Comparison of ENCODE assay signal across 18 cellular contexts in genomic region chr5:91058575-91058974, GRCh38.
DNase-seq lines count a peak whose midpoint lies in the region; FAIRE-seq and TF ChIP-seq lines count a peak whose summit lies in the region.
"Had no signal": no experiment of that assay in that cellular context is flagged by ENCODE, and none has a peak within 500 bp of the region (broad histone marks: within the 10 kb centered on the region; RNA-seq: fewer than 3 reads in every experiment).

No MANE protein-coding gene starts in this region.

- intact Hi-C loops in PC-9 (cut with micrococcal nuclease; ENCODE audit: unreplicated experiment) (no loop called here), OCI-LY7 (cut with micrococcal nuclease; ENCODE audit: unreplicated experiment) (no loop called here)

- no peak for TF ChIP-seq CTCF in PC-9 (conservative IDR thresholded peaks at IDR 0.05)
- TF ChIP-seq CTCF in OCI-LY7 (conservative IDR thresholded peaks at IDR 0.05; ENCODE audit: low read length): no peak

- peak overlapping the region; percentile 67 for H3K4me2 ChIP-seq in PC-9
- H3K4me2 ChIP-seq in OCI-LY7 (ENCODE audit: low read length): no peak overlapping the region

- peaks cover 22% of the 10 kb centered on the region for H3F3A ChIP-seq in PC-9 (ENCODE audit: insufficient read depth, low read depth)

- H2AFZ ChIP-seq in PC-9 (peak overlapping the region; percentile 37; the same call in 1 of the 2 replicates), OCI-LY7 (ENCODE audit: low read length) (no peak overlapping the region)

- H3K4me1 ChIP-seq in PC-9 (replicated peaks; ENCODE audit: insufficient read depth) (peaks cover 43% of the 10 kb centered on the region), small intestine (ENCODE audit: control insufficient read depth in 2 of 2, insufficient read depth in 1 of 2, low read depth in 1 of 2, low read length in 1 of 2) (no peaks in the 10 kb centered on the region), OCI-LY7 (ENCODE audit: insufficient read depth, low read length, poor library complexity, severe bottlenecking) (no peaks in the 10 kb centered on the region)

- WGBS in small intestine, 3 donors: 16 to 52% (median 42%) methylated on average over 4 of the region's 4 CpGs

- CTCF ChIA-PET in PC-9 (lab: Charles Lee): interaction anchor here (1.4 kb wide), 1 partner anchor 326 kb away, joined by 3 read pairs; no protein-coding TSS in a partner anchor
- CTCF ChIA-PET in OCI-LY7 (lab: Charles Lee; ENCODE audit: unreplicated experiment): no interaction called here

- BruUV-seq in PC-9 (replicated peaks; lab: Mats Ljungman, UMichigan) (no TSS peak), OCI-LY7 (replicated peaks; lab: Mats Ljungman, UMichigan) (no TSS peak)

- H3K36me3 ChIP-seq in PC-9 (ENCODE audit: low read depth) (no peaks in the 10 kb centered on the region), small intestine (ENCODE audit: control insufficient read depth in 2 of 2, insufficient read depth in 2 of 2, low read length in 2 of 2) (no peaks in the 10 kb centered on the region), OCI-LY7 (ENCODE audit: insufficient read depth, low read length) (no peaks in the 10 kb centered on the region)
- H3K36me3 ChIP-seq: heart left ventricle, suprapubic skin had no signal

- no peaks in the 10 kb centered on the region for H3K27me3 ChIP-seq in PC-9 (ENCODE audit: insufficient read depth, low read depth)
- no peaks in the 10 kb centered on the region for H3K27me3 ChIP-seq in small intestine (ENCODE audit: control insufficient read depth in 2 of 2, insufficient read depth in 2 of 2, low read length in 2 of 2)
- H3K27me3 ChIP-seq: heart left ventricle, suprapubic skin had no signal

- DNase-seq in SIG-M5 treated with dmso at 0.1 percent for 504 hours (lab: John Stamatoyannopoulos, UW; ENCODE audit: unreplicated experiment) (peak; percentile 4), SIG-M5 (lab: John Stamatoyannopoulos, UW) (no peak), PC-9 (peak; percentile 50 to 99), iris pigment epithelial cell (ENCODE audit: low read depth) (peak; percentile 56), small intestine (peak; percentile 53), OCI-LY7 (ENCODE audit: low spot score) (no peak), epidermal melanocyte (ENCODE audit: insufficient read length, low spot score) (no peak), putamen (ENCODE audit: low spot score) (no peak)
- DNase-seq: ACHN; CD4-positive, alpha-beta memory T cell; heart left ventricle; HFFc6; Karpas-422; naive B cell; NCI-H1694 treated with DMSO at 0.1 percent for 48 hours; NCI-H526; T-helper 2 cell had no signal

- H3K9me2 ChIP-seq in PC-9 (ENCODE audit: insufficient read depth) (no peaks in the 10 kb centered on the region; the same call in 1 of the 2 replicates), OCI-LY7 (ENCODE audit: insufficient read depth, low read length) (no peaks in the 10 kb centered on the region)

- H3K27ac ChIP-seq in PC-9 (peak overlapping the region; percentile 89), small intestine (ENCODE audit: low read depth in 1 of 2, low read length in 1 of 2) (no peak overlapping the region), OCI-LY7 (ENCODE audit: low read depth, low read length, poor library complexity, severe bottlenecking) (no peak overlapping the region)
- H3K27ac ChIP-seq: heart left ventricle, suprapubic skin had no signal

- H3K79me2 ChIP-seq in PC-9 (ENCODE audit: low read depth) (no peaks in the 10 kb centered on the region), OCI-LY7 (ENCODE audit: insufficient read depth, low read depth, low read length) (no peaks in the 10 kb centered on the region)

- H3K4me3 ChIP-seq in PC-9: peak overlapping the region; percentile 34; the same call in 1 of the 2 replicates
- H3K4me3 ChIP-seq in small intestine (ENCODE audit: low read depth in 1 of 2, low read length in 2 of 2): no peak overlapping the region
- no peak overlapping the region for H3K4me3 ChIP-seq in OCI-LY7 (ENCODE audit: low read depth, low read length, poor library complexity, severe bottlenecking)
- H3K4me3 ChIP-seq: heart left ventricle, suprapubic skin had no signal

- FAIRE-seq in small intestine (lab: Jason Lieb, UNC): no peak

- H4K20me1 ChIP-seq in PC-9 (ENCODE audit: insufficient read depth) (no peaks in the 10 kb centered on the region), OCI-LY7 (ENCODE audit: insufficient read depth, low read length) (no peaks in the 10 kb centered on the region)

- POLR2A ChIA-PET in PC-9 (lab: Charles Lee; ENCODE audit: unreplicated experiment): no interaction called here
- POLR2A ChIA-PET in OCI-LY7 (lab: Charles Lee): interaction anchor here (0.6 kb wide), 1 partner anchor 133 kb away, joined by 3 read pairs; no protein-coding TSS in a partner anchor

- H3K9me3 ChIP-seq in PC-9 (ENCODE audit: insufficient read depth, low read depth): no peaks in the 10 kb centered on the region
- H3K9me3 ChIP-seq in small intestine (ENCODE audit: control insufficient read depth, low read depth): no peaks in the 10 kb centered on the region
- no peaks in the 10 kb centered on the region for H3K9me3 ChIP-seq in OCI-LY7 (ENCODE audit: low read length)
- H3K9me3 ChIP-seq: heart left ventricle, suprapubic skin had no signal

Comparison
In these comparisons a context has a peak if more than half of its experiments do, and no peak if none do; other contexts are left out.
1. DNase-seq: peak in SIG-M5 treated with dmso at 0.1 percent for 504 hours (single experiment), PC-9 (2 of 2), iris pigment epithelial cell (single experiment) and small intestine (single experiment); none in SIG-M5 (single experiment), OCI-LY7 (single experiment), epidermal melanocyte (single experiment) and putamen (single experiment).